Comparison of ENCODE assay signal across 13 cellular contexts in genomic region chr7:3165681-3166580, GRCh38.
DNase-seq lines count a peak whose midpoint lies in the region; ATAC-seq, FAIRE-seq and TF ChIP-seq lines count a peak whose summit lies in the region.
"Had no signal": no experiment of that assay in that cellular context is flagged by ENCODE, and none has a peak within 500 bp of the region (broad histone marks: within the 10 kb centered on the region; RNA-seq: fewer than 3 reads in every experiment).

No MANE protein-coding gene starts in this region.

- no peaks in the 10 kb centered on the region for H3K27me3 ChIP-seq in MG63
- H3K27me3 ChIP-seq in K562 (ENCODE audit: control insufficient read depth in 2 of 2, insufficient read depth in 2 of 2, low read length in 2 of 2) = peaks cover 6 to 57% of the 10 kb centered on the region in 2 experiments; a peak in 3 of 5 replicates
- no peaks in the 10 kb centered on the region for H3K27me3 ChIP-seq in brain microvascular endothelial cell (replicated peaks)

- TF ChIP-seq CTCF in K562 (IDR thresholded peaks at IDR 0.05 in 2 of 3, conservative IDR thresholded peaks at IDR 0.05 in 1 of 3; ENCODE audit: insufficient read depth in 2 of 3, low read depth in 1 of 3, low read length in 3 of 3) (no peak), neural crest cell (conservative IDR thresholded peaks at IDR 0.05) (no peak), brain microvascular endothelial cell (IDR thresholded peaks at IDR 0.05; ENCODE audit: low read depth, low read length, missing control alignments) (no peak)

- H3K27ac ChIP-seq in K562 (ENCODE audit: extremely low read depth, low read depth, low read length) = no peak overlapping the region
- no peak overlapping the region for H3K27ac ChIP-seq in brain microvascular endothelial cell
- H3K27ac ChIP-seq: 22Rv1 had no signal

- no peak for TF ChIP-seq RAD21 in K562 (CRISPR knock-in tag; conservative IDR thresholded peaks at IDR 0.05 in 1 of 2, IDR thresholded peaks at IDR 0.05 in 1 of 2)

- H3K4me2 ChIP-seq in K562 (ENCODE audit: insufficient read depth, low read length) = no peak overlapping the region

- no peak overlapping the region for H3K9ac ChIP-seq in K562 (ENCODE audit: insufficient read depth in 1 of 2, low read depth in 2 of 2, low read length in 2 of 2)

- no peaks in the 10 kb centered on the region for H3K79me2 ChIP-seq in K562 (ENCODE audit: control insufficient read depth, insufficient read depth, low read length)

- DNase-seq in DMS53 (lab: John Stamatoyannopoulos, UW) (peak; percentile 48), DMS53 treated with DMSO at 0.1 percent for 48 hours (lab: John Stamatoyannopoulos, UW; ENCODE audit: unreplicated experiment) (no peak), MG63 (peak; percentile 7), K562 (ENCODE audit: extremely low read depth in 1 of 4, low spot score in 3 of 4) (no peak), neural crest cell (ENCODE audit: low read depth, low spot score) (no peak), brain microvascular endothelial cell (no peak), OCI-M1 (lab: John Stamatoyannopoulos, UW) (no peak)
- DNase-seq: Caco-2; CD8-positive, alpha-beta T cell; HCEC 1CT had no signal

- intact Hi-C loops in K562 (cut with micrococcal nuclease) = no loop called here

- no peak for TF ChIP-seq POLR2A in K562 (conservative IDR thresholded peaks at IDR 0.05)

- no TSS peak for BruUV-seq in K562 (replicated peaks; lab: Mats Ljungman, UMichigan)

- no peak overlapping the region for H3K4me3 Mint-ChIP-seq in neural crest cell
- H3K4me3 Mint-ChIP-seq: CD14-positive monocyte; CD8-positive, alpha-beta T cell had no signal

- ATAC-seq in K562 (no peak), HG03159 (IDR thresholded peaks at IDR 0.05; ENCODE audit: unreplicated experiment) (no peak)
- ATAC-seq: CD8-positive, alpha-beta T cell had no signal

- H2AFZ ChIP-seq in K562 (ENCODE audit: low read depth, low read length) = no peak overlapping the region

- H4K20me1 ChIP-seq in K562 (replicated peaks; ENCODE audit: control insufficient read depth, insufficient read depth, low read length) = no peaks in the 10 kb centered on the region

- peak overlapping the region; percentile 54 for H3K27ac Mint-ChIP-seq in neural crest cell (ENCODE audit: unreplicated experiment)
- H3K27ac Mint-ChIP-seq: CD8-positive, alpha-beta T cell had no signal

- H3K9me3 Mint-ChIP-seq in neural crest cell = no peaks in the 10 kb centered on the region

- H3K9me1 ChIP-seq in K562 (ENCODE audit: control insufficient read depth, insufficient read depth, low read length) = no peaks in the 10 kb centered on the region

- no peaks in the 10 kb centered on the region for H3K36me3 ChIP-seq in MG63
- no peaks in the 10 kb centered on the region for H3K36me3 ChIP-seq in K562 (ENCODE audit: control insufficient read depth, insufficient read depth, low read length)
- H3K36me3 ChIP-seq in brain microvascular endothelial cell (replicated peaks) = no peaks in the 10 kb centered on the region

- no peak for FAIRE-seq in K562 (lab: Jason Lieb, UNC)

- H3K36me3 Mint-ChIP-seq in neural crest cell (ENCODE audit: low read depth) = no peaks in the 10 kb centered on the region
- H3K36me3 Mint-ChIP-seq: CD14-positive monocyte; CD8-positive, alpha-beta T cell had no signal

- CTCF ChIA-PET in K562 (lab: Yijun Ruan, JAX; ENCODE audit: low intra/inter-chr PET ratio) = no interaction called here

- no peaks in the 10 kb centered on the region for H3K4me1 ChIP-seq in K562 (replicated peaks in 1 of 2; ENCODE audit: control insufficient read depth in 2 of 2, insufficient read depth in 2 of 2, low read length in 2 of 2)

- 2% methylated on average over 20 of the region's 21 CpGs for WGBS in K562 (ENCODE audit: insufficient coverage, low coverage, missing lambda C conversion rate)

- peaks cover 3% of the 10 kb centered on the region for H3K4me1 Mint-ChIP-seq in neural crest cell
- H3K4me1 Mint-ChIP-seq: CD14-positive monocyte had no signal

- H3K4me3 ChIP-seq in MG63 (no peak overlapping the region), K562 (no peak overlapping the region), brain microvascular endothelial cell (ENCODE audit: low read depth, low read length) (no peak overlapping the region)

- POLR2A ChIA-PET in K562 (lab: Yijun Ruan, JAX) = interaction anchor here (0.6 kb wide), 1 partner anchor 81 kb away, joined by 4 read pairs; no protein-coding TSS in a partner anchor

- no peaks in the 10 kb centered on the region for H3K9me3 ChIP-seq in MG63
- H3K9me3 ChIP-seq in K562 (replicated peaks; ENCODE audit: control insufficient read depth, insufficient read depth, low read depth, low read length) = no peaks in the 10 kb centered on the region

- in situ Hi-C loops in K562 (cut with MboI) = no loop called here
- in situ Hi-C loops in brain microvascular endothelial cell (cut with HindIII; ENCODE audit: low pct_ligation_motif_present, low sequenced_read_pairs) = no loop called here

- no peak for TF ChIP-seq EP300 in K562 (IDR thresholded peaks at IDR 0.05; ENCODE audit: low read length)

- H3K27me3 Mint-ChIP-seq in neural crest cell (ENCODE audit: low read depth) = no peaks in the 10 kb centered on the region

TF ChIP-seq in K562, 482 proteins besides CTCF, POLR2A, EP300 and RAD21:
- no peak for TF ChIP-seq PTBP1 (IDR thresholded peaks at IDR 0.05; ENCODE audit: low read depth, low read length)
- TF ChIP-seq ATF3 (IDR thresholded peaks at IDR 0.05) = peak; percentile 27
- no peak for TF ChIP-seq ATF3 (CRISPR knock-in tag; conservative IDR thresholded peaks at IDR 0.05)
- no peak for TF ChIP-seq NR0B1 (IDR thresholded peaks at IDR 0.05; ENCODE audit: partially characterized antibody)
- TF ChIP-seq MLLT1 (IDR thresholded peaks at IDR 0.05) = no peak
- TF ChIP-seq PPARD (CRISPR knock-in tag; IDR thresholded peaks at IDR 0.05) = no peak
- TF ChIP-seq ELF4 (CRISPR knock-in tag; IDR thresholded peaks at IDR 0.05) = no peak

Comparison
In these comparisons a context has a peak if more than half of its experiments do, and no peak if none do; other contexts are left out.
1. DNase-seq: peak in DMS53 (single experiment) and MG63 (single experiment); none in DMS53 treated with DMSO at 0.1 percent for 48 hours (single experiment), K562 (0 of 4), neural crest cell (single experiment), brain microvascular endothelial cell (single experiment) and OCI-M1 (single experiment).